Comparison of ENCODE assay signal across 8 cellular contexts in genomic region chr17:67390646-67391480, GRCh38. TPM values are rescaled to one million over a fixed set of nuclear protein-coding genes. Genes with fewer than 3 reads are reported as not detected.
DNase-seq lines count a peak whose midpoint lies in the region; ATAC-seq, FAIRE-seq and TF ChIP-seq lines count a peak whose summit lies in the region.

No MANE protein-coding gene starts in this region.

- H3K4me1 ChIP-seq in RWPE2 (ENCODE audit: insufficient read depth, poor library complexity, severe bottlenecking): peaks cover 26% of the 10 kb centered on the region

- ATAC-seq in GM19025 (IDR thresholded peaks at IDR 0.05; ENCODE audit: low read depth, unreplicated experiment) (peak; percentile 98), HG03139 (IDR thresholded peaks at IDR 0.05; ENCODE audit: unreplicated experiment) (peak; percentile 91), RWPE2 (ENCODE audit: low read depth) (peak; percentile 87)
- peak; percentile 94 for ATAC-seq in activated naive CD8-positive, alpha-beta T cell treated with anti-CD3 and anti-CD28 coated beads, Interleukin-2, amount 50 U/mL, for 24 hours

- TF ChIP-seq CTCF in AG10803 (conservative IDR thresholded peaks at IDR 0.05; ENCODE audit: low read length) (no peak), RWPE2 (IDR thresholded peaks at IDR 0.05; ENCODE audit: poor library complexity, severe bottlenecking) (peak; percentile 21), D721Med (IDR thresholded peaks at IDR 0.05; ENCODE audit: insufficient read depth, missing control alignments) (no peak)

- peak overlapping the region; percentile 76 for H3K4me3 Mint-ChIP-seq in activated naive CD8-positive, alpha-beta T cell treated with anti-CD3 and anti-CD28 coated beads, Interleukin-2, amount 50 U/mL, for 24 hours
- peak overlapping the region; percentile 87 to 97 (median 94) for H3K4me3 Mint-ChIP-seq in immature natural killer cell

- no peaks in the 10 kb centered on the region for H3K27me3 Mint-ChIP-seq in activated naive CD8-positive, alpha-beta T cell treated with anti-CD3 and anti-CD28 coated beads, Interleukin-2, amount 50 U/mL, for 24 hours
- peaks cover 4 to 17% (median 17%) of the 10 kb centered on the region in 3 donors for H3K27me3 Mint-ChIP-seq in immature natural killer cell (ENCODE audit: low read depth in 3 of 3)

- no peaks in the 10 kb centered on the region for H3K9me3 Mint-ChIP-seq in activated naive CD8-positive, alpha-beta T cell treated with anti-CD3 and anti-CD28 coated beads, Interleukin-2, amount 50 U/mL, for 24 hours
- H3K9me3 Mint-ChIP-seq in immature natural killer cell: no peaks in the 10 kb centered on the region

- H3K4me3 ChIP-seq in AG10803 (ENCODE audit: low read length): no peak overlapping the region
- no peak overlapping the region for H3K4me3 ChIP-seq in RWPE2 (ENCODE audit: severe bottlenecking)

- H3K9me3 ChIP-seq in RWPE2 (ENCODE audit: severe bottlenecking): no peaks in the 10 kb centered on the region

- peaks cover 23% of the 10 kb centered on the region for H3K36me3 Mint-ChIP-seq in activated naive CD8-positive, alpha-beta T cell treated with anti-CD3 and anti-CD28 coated beads, Interleukin-2, amount 50 U/mL, for 24 hours (ENCODE audit: low read depth)
- H3K36me3 Mint-ChIP-seq in immature natural killer cell: peaks cover 0 to 23% (median 2%) of the 10 kb centered on the region in 3 donors

- no peaks in the 10 kb centered on the region for H3K27me3 ChIP-seq in RWPE2 (ENCODE audit: insufficient read depth, poor library complexity, severe bottlenecking)

- H3K27ac Mint-ChIP-seq in activated naive CD8-positive, alpha-beta T cell treated with anti-CD3 and anti-CD28 coated beads, Interleukin-2, amount 50 U/mL, for 24 hours: peak overlapping the region; percentile 97
- peak overlapping the region; percentile 95 to 100 (median 99) for H3K27ac Mint-ChIP-seq in immature natural killer cell

- H3K36me3 ChIP-seq in RWPE2 (ENCODE audit: low read depth): peaks cover 17% of the 10 kb centered on the region; the same call in 1 of the 2 replicates

- H3K4me1 Mint-ChIP-seq in activated naive CD8-positive, alpha-beta T cell treated with anti-CD3 and anti-CD28 coated beads, Interleukin-2, amount 50 U/mL, for 24 hours: peaks cover 86% of the 10 kb centered on the region
- H3K4me1 Mint-ChIP-seq in immature natural killer cell: peaks cover 91 to 92% of the 10 kb centered on the region in 2 donors

- FAIRE-seq in D721Med (lab: Jason Lieb, UNC): no peak

- DNase-seq in AG10803 (ENCODE audit: low read depth) (peak; percentile 87), RWPE2 (ENCODE audit: low spot score) (no peak), immature natural killer cell (peak; percentile 84 to 89 (median 84)), D721Med (ENCODE audit: insufficient read length, low spot score) (no peak)
- DNase-seq in activated naive CD8-positive, alpha-beta T cell treated with anti-CD3 and anti-CD28 coated beads, Interleukin-2, amount 50 U/mL, for 24 hours: peak; percentile 74
- DNase-seq in stimulated activated CD4-positive, alpha-beta T cell treated with anti-CD3 and anti-CD28 coated beads, Interleukin-2, amount 100 ng/mL, for 48 hours: peak; percentile 51 to 54

- H3K27ac ChIP-seq in RWPE2 (ENCODE audit: poor library complexity, severe bottlenecking): peak overlapping the region; percentile 88

RNA-seq across cellular contexts. Expression of gene PITPNC1, which starts 13.8 kb away (rescaled TPM):
- polyA plus RNA-seq in immature natural killer cell: 100 to 1,000 TPM; 119 to 155 (median 150) TPM

RNA-seq across cellular contexts. Expression of gene PSMD12, which starts 24.5 kb away (rescaled TPM):
- polyA plus RNA-seq in immature natural killer cell: 10 to 100 TPM; 24.1 to 43.9 (median 37.3) TPM

Comparison
In these comparisons a context has a peak if more than half of its experiments do, and no peak if none do; other contexts are left out.
1. DNase-seq: peak in AG10803 (single experiment), activated naive CD8-positive, alpha-beta T cell treated with anti-CD3 and anti-CD28 coated beads, Interleukin-2, amount 50 U/mL, for 24 hours (single experiment), immature natural killer cell (3 of 3) and stimulated activated CD4-positive, alpha-beta T cell treated with anti-CD3 and anti-CD28 coated beads, Interleukin-2, amount 100 ng/mL, for 48 hours (2 of 2); none in RWPE2 (single experiment) and D721Med (single experiment).
2. Peak in every context shown above with its lines, with median percentiles within 50 percentile points of each other: ATAC-seq.